Comparison of ENCODE assay signal across 18 cellular contexts in genomic region chr10:112491144-112491543, GRCh38. TPM values are rescaled to one million over a fixed set of nuclear protein-coding genes. Genes with fewer than 3 reads are reported as not detected.
A peak's percentile ranks its signal among the peaks of the same experiment; 100 is the strongest.
DNase-seq lines count a peak whose midpoint lies in the region; ATAC-seq and TF ChIP-seq lines count a peak whose summit lies in the region.
"Had no signal": no experiment of that assay in that cellular context is flagged by ENCODE, and none has a peak within 500 bp of the region (broad histone marks: within the 10 kb centered on the region; RNA-seq: fewer than 3 reads in every experiment).

No MANE protein-coding gene starts in this region.

- no peak overlapping the region for H3K4me3 ChIP-seq in upper lobe of left lung
- H3K4me3 ChIP-seq: breast epithelium had no signal

- peak overlapping the region; percentile 60 for H3K27ac Mint-ChIP-seq in mesothelial cell of epicardium
- H3K27ac Mint-ChIP-seq: activated CD4-positive, alpha-beta memory T cell treated with anti-CD3 and anti-CD28 coated beads, Interleukin-2, amount 10 ng/mL, durations not matched to agents 7 days and 5 days; activated naive CD4-positive, alpha-beta T cell treated with anti-CD3 and anti-CD28 coated beads, Interleukin-2, amount 50 U/mL, for 24 hours; activated T-cell treated with anti-CD3 and anti-CD28 coated beads, Interleukin-2, amount 50 U/mL, for 24 hours; nephron; T-helper 1 cell treated with Interleukin-12 subunit alpha and Interleukin-12 subunit beta and Interleukin-4 antibody, amounts not matched to agents 30 μg/mL and 1 μg/mL, for 36 hours had no signal

- TF ChIP-seq POLR2A in erythroblast (IDR thresholded peaks at IDR 0.05; ENCODE audit: low read length) (no peak), upper lobe of left lung (IDR thresholded peaks at IDR 0.05) (no peak)

- no peaks in the 10 kb centered on the region for H3K36me3 Mint-ChIP-seq in mesothelial cell of epicardium

- intact Hi-C loops in posterior cingulate gyrus (cut with DNase I), result no loop called here

- H3K9me3 Mint-ChIP-seq in mesothelial cell of epicardium, result no peaks in the 10 kb centered on the region
- H3K9me3 Mint-ChIP-seq: activated CD4-positive, alpha-beta memory T cell treated with anti-CD3 and anti-CD28 coated beads, Interleukin-2, amount 10 ng/mL, durations not matched to agents 7 days and 5 days; activated naive CD4-positive, alpha-beta T cell treated with anti-CD3 and anti-CD28 coated beads, Interleukin-2, amount 50 U/mL, for 24 hours; activated T-cell treated with anti-CD3 and anti-CD28 coated beads, Interleukin-2, amount 50 U/mL, for 24 hours; nephron; T-helper 1 cell treated with Interleukin-12 subunit alpha and Interleukin-12 subunit beta and Interleukin-4 antibody, amounts not matched to agents 30 μg/mL and 1 μg/mL, for 36 hours had no signal

- no peak overlapping the region for H3K27ac ChIP-seq in upper lobe of left lung
- H3K27ac ChIP-seq: breast epithelium, C4-2B, HL-60 had no signal

- ATAC-seq in SK-N-SH treated with all-trans-retinoic acid at 6 μM for 48 hours (peak; percentile 76), upper lobe of left lung (ENCODE audit: low FRiP score in 2 of 2) (no peak), GM21515 (IDR thresholded peaks at IDR 0.05; ENCODE audit: unreplicated experiment) (no peak)
- ATAC-seq: esophagus mucosa had no signal

- no peak for TF ChIP-seq CTCF in mesothelial cell of epicardium (IDR thresholded peaks at IDR 0.05; ENCODE audit: unreplicated experiment)
- TF ChIP-seq CTCF in upper lobe of left lung (IDR thresholded peaks at IDR 0.05), result no peak

- peaks cover 23% of the 10 kb centered on the region for H3K4me1 Mint-ChIP-seq in mesothelial cell of epicardium

- H3K4me1 ChIP-seq in upper lobe of left lung, result peaks cover 7 to 12% (median 9%) of the 10 kb centered on the region in 4 donors
- H3K4me1 ChIP-seq: breast epithelium had no signal

- H3K27me3 Mint-ChIP-seq in mesothelial cell of epicardium (ENCODE audit: low read depth), result no peaks in the 10 kb centered on the region
- H3K27me3 Mint-ChIP-seq: activated CD4-positive, alpha-beta memory T cell treated with anti-CD3 and anti-CD28 coated beads, Interleukin-2, amount 10 ng/mL, durations not matched to agents 7 days and 5 days; activated naive CD4-positive, alpha-beta T cell treated with anti-CD3 and anti-CD28 coated beads, Interleukin-2, amount 50 U/mL, for 24 hours; activated T-cell treated with anti-CD3 and anti-CD28 coated beads, Interleukin-2, amount 50 U/mL, for 24 hours had no signal

- DNase-seq in GM04504 (ENCODE audit: low read depth) (peak; percentile 1), erythroblast (lab: John Stamatoyannopoulos, UW) (peak; percentile 3 to 6), mesothelial cell of epicardium (ENCODE audit: low spot score in 2 of 2, unreplicated experiment in 2 of 2) (no peak), upper lobe of left lung (no peak), posterior cingulate gyrus (no peak)
- no peak for DNase-seq in stimulated activated CD4-positive, alpha-beta T cell treated with anti-CD3 and anti-CD28 coated beads, Interleukin-4, amount 100 ng/mL, for 1 hour
- DNase-seq: activated CD4-positive, alpha-beta memory T cell treated with anti-CD3 and anti-CD28 coated beads, Interleukin-2, amount 10 ng/mL, durations not matched to agents 7 days and 5 days; activated T-cell treated with anti-CD3 and anti-CD28 coated beads, Interleukin-2, amount 50 U/mL, for 24 hours; NCI-H526 treated with DMSO at 0.1 percent for 48 hours had no signal

- no peaks in the 10 kb centered on the region for H3K36me3 ChIP-seq in upper lobe of left lung
- H3K36me3 ChIP-seq: breast epithelium had no signal

- TF ChIP-seq EP300 in upper lobe of left lung (IDR thresholded peaks at IDR 0.05), result no peak

- no peak overlapping the region for H3K4me3 Mint-ChIP-seq in mesothelial cell of epicardium
- H3K4me3 Mint-ChIP-seq: activated CD4-positive, alpha-beta memory T cell treated with anti-CD3 and anti-CD28 coated beads, Interleukin-2, amount 10 ng/mL, durations not matched to agents 7 days and 5 days; activated naive CD4-positive, alpha-beta T cell treated with anti-CD3 and anti-CD28 coated beads, Interleukin-2, amount 50 U/mL, for 24 hours; activated T-cell treated with anti-CD3 and anti-CD28 coated beads, Interleukin-2, amount 50 U/mL, for 24 hours; nephron; T-helper 1 cell treated with Interleukin-12 subunit alpha and Interleukin-12 subunit beta and Interleukin-4 antibody, amounts not matched to agents 30 μg/mL and 1 μg/mL, for 36 hours had no signal

- no peaks in the 10 kb centered on the region for H3K27me3 ChIP-seq in upper lobe of left lung
- H3K27me3 ChIP-seq: breast epithelium had no signal

- H3K9me3 ChIP-seq in upper lobe of left lung, result no peaks in the 10 kb centered on the region
- H3K9me3 ChIP-seq: breast epithelium had no signal

TF ChIP-seq in SK-N-SH treated with all-trans-retinoic acid at 6 μM for 48 hours, 23 proteins besides CTCF, POLR2A, EP300 and RAD21:
- TF ChIP-seq ISL1 (CRISPR knock-in tag; IDR thresholded peaks at IDR 0.05) (peak; percentile 43), ESRRG (CRISPR knock-in tag; IDR thresholded peaks at IDR 0.05) (no peak), CSDC2 (CRISPR knock-in tag; IDR thresholded peaks at IDR 0.05) (no peak), PATZ1 (CRISPR knock-in tag; IDR thresholded peaks at IDR 0.05; ENCODE audit: borderline replicate concordance) (no peak), ZFP30 (CRISPR knock-in tag; IDR thresholded peaks at IDR 0.05) (no peak), ARNTL (CRISPR knock-in tag; IDR thresholded peaks at IDR 0.05; ENCODE audit: borderline replicate concordance, low read depth) (no peak), BACH2 (CRISPR knock-in tag; IDR thresholded peaks at IDR 0.05; ENCODE audit: borderline replicate concordance) (no peak)

RNA-seq across cellular contexts. Expression of gene VTI1A, which starts 44.1 kb away (rescaled TPM):
- total RNA-seq in mesothelial cell of epicardium (26.7 to 34.6 TPM (median 27.8 TPM) in 3 replicates), upper lobe of left lung (100 to 1,000 TPM in 1 of 6 donors, 10 to 100 TPM in 5; 29.5 to 247 (median 43.0) TPM)

RNA-seq across cellular contexts. Expression of gene ZDHHC6, which starts 44.4 kb away (rescaled TPM):
- total RNA-seq in mesothelial cell of epicardium (33.4 to 37.1 TPM (median 34.3 TPM) in 3 replicates), upper lobe of left lung (10 to 100 TPM; 18.6 to 57.6 (median 32.2) TPM)

Comparison
In these comparisons a context has a peak if more than half of its experiments do, and no peak if none do; other contexts are left out.
1. DNase-seq: peak in GM04504 (single experiment) and erythroblast (2 of 2); none in mesothelial cell of epicardium (0 of 2), stimulated activated CD4-positive, alpha-beta T cell treated with anti-CD3 and anti-CD28 coated beads, Interleukin-4, amount 100 ng/mL, for 1 hour (single experiment), upper lobe of left lung (0 of 2) and posterior cingulate gyrus (0 of 10).